8 cellular contexts compared by ENCODE assay signal in the genomic region with DNA sequence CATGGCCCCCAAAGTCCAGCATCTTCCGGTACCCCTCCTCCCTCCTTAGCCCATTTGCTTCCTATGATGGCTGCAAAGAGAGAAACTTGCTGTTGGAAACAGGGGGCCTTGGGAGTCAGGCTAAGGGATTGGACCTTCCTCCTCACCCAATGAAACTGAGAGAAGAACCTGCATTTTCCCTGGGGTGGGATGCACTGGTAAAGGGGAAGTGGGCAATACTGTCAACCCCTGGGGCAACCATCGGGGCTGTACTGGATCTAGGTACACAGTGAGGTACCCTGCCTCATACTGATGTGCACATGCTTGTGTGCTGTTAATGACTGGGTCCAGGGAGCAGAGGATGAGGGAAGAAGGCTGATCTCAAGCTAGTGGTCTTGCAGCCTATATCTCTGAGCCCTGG. TPM values are rescaled to one million over a fixed set of nuclear protein-coding genes. Genes with fewer than 3 reads are reported as not detected.
DNase-seq lines count a peak whose midpoint lies in the region; TF ChIP-seq lines count a peak whose summit lies in the region.
"Had no signal": no experiment of that assay in that cellular context is flagged by ENCODE, and none has a peak within 500 bp of the region (broad histone marks: within the 10 kb centered on the region; RNA-seq: fewer than 3 reads in every experiment).

No MANE protein-coding gene starts in this region.

- peak overlapping the region; percentile 49; the same call in 1 of the 2 replicates for H2AFZ ChIP-seq in KMS-11 (ENCODE audit: low read depth)
- peak overlapping the region; percentile 59 for H2AFZ ChIP-seq in neural progenitor cell (replicated peaks)

- H3K27me3 ChIP-seq in KMS-11 (ENCODE audit: insufficient read depth, low read depth) (no peaks in the 10 kb centered on the region), neural progenitor cell (no peaks in the 10 kb centered on the region)
- H3K27me3 ChIP-seq: left lung had no signal

- H3K36me3 Mint-ChIP-seq in neural progenitor cell: no peaks in the 10 kb centered on the region
- H3K36me3 Mint-ChIP-seq: activated naive CD8-positive, alpha-beta T cell had no signal

- H3K27ac Mint-ChIP-seq in neural progenitor cell: no peak overlapping the region
- H3K27ac Mint-ChIP-seq: activated naive CD8-positive, alpha-beta T cell; WTC11 had no signal

- H3K36me3 ChIP-seq in KMS-11 (ENCODE audit: insufficient read depth): no peaks in the 10 kb centered on the region
- H3K36me3 ChIP-seq in neural progenitor cell: no peaks in the 10 kb centered on the region
- H3K36me3 ChIP-seq: left lung had no signal

- H3K4me2 ChIP-seq in KMS-11 (no peak overlapping the region), neural progenitor cell (no peak overlapping the region)

- no peak overlapping the region for H3K4me3 Mint-ChIP-seq in neural progenitor cell
- H3K4me3 Mint-ChIP-seq: activated naive CD8-positive, alpha-beta T cell; nephron progenitor cell; WTC11 had no signal

- TF ChIP-seq CTCF in KMS-11 (conservative IDR thresholded peaks at IDR 0.05; ENCODE audit: low read depth, low read length): no peak
- TF ChIP-seq CTCF in neural progenitor cell (IDR thresholded peaks at IDR 0.05): no peak

- H3K4me1 ChIP-seq in KMS-11 (ENCODE audit: low read depth, poor library complexity, severe bottlenecking): peaks cover 5% of the 10 kb centered on the region
- H3K4me1 ChIP-seq in neural progenitor cell: no peaks in the 10 kb centered on the region

- H3K4me3 ChIP-seq in KMS-11 (IDR thresholded peaks at IDR 0.05; ENCODE audit: insufficient read depth, low read depth, low read length) (no peak overlapping the region), neural progenitor cell (no peak overlapping the region)
- H3K4me3 ChIP-seq: left lung had no signal

- H3F3A ChIP-seq in neural progenitor cell (ENCODE audit: low read depth): no peaks in the 10 kb centered on the region

- peaks cover 4% of the 10 kb centered on the region for H3K4me1 Mint-ChIP-seq in neural progenitor cell

- H3K9me3 ChIP-seq in neural progenitor cell (ENCODE audit: low read depth): no peaks in the 10 kb centered on the region
- H3K9me3 ChIP-seq: left lung had no signal

- H3K79me2 ChIP-seq in KMS-11 (ENCODE audit: insufficient read depth, low read depth) (no peaks in the 10 kb centered on the region), neural progenitor cell (ENCODE audit: low read depth) (no peaks in the 10 kb centered on the region)

- H4K20me1 ChIP-seq in KMS-11 (ENCODE audit: insufficient read depth) (no peaks in the 10 kb centered on the region), neural progenitor cell (ENCODE audit: low read depth) (no peaks in the 10 kb centered on the region)

- H3K27ac ChIP-seq in KMS-11 (no peak overlapping the region), neural progenitor cell (no peak overlapping the region)
- H3K27ac ChIP-seq: left lung had no signal

- H3K9ac ChIP-seq in KMS-11 (no peak overlapping the region), neural progenitor cell (no peak overlapping the region)

- H3K27me3 Mint-ChIP-seq in neural progenitor cell (ENCODE audit: insufficient read depth, low read depth): peaks cover 2% of the 10 kb centered on the region
- H3K27me3 Mint-ChIP-seq: activated naive CD8-positive, alpha-beta T cell had no signal

- DNase-seq in neural progenitor cell (ENCODE audit: low spot score): no peak
- no peak for DNase-seq in HT-29 (ENCODE audit: low spot score)
- no peak for DNase-seq in SK-N-DZ (ENCODE audit: low spot score)

- H3K9me3 Mint-ChIP-seq in neural progenitor cell: peaks cover 7% of the 10 kb centered on the region
- H3K9me3 Mint-ChIP-seq: WTC11 had no signal

RNA-seq across cellular contexts. Expression of gene JPH4, which starts 11.0 kb away (rescaled TPM):
- total RNA-seq in neural progenitor cell (ENCODE audit: low replicate concordance): 3.2 and 13.5 TPM in 2 replicates
- not detected in 2 replicates for total RNA-seq in HT-29 (2014; rRNA removed; shearing (Covaris generic))
- 22.3 and 34.8 TPM in 2 replicates for polyA plus RNA-seq in SK-N-DZ (2014; cell fraction: cytosol; rRNA removed)
- 32.7 and 37.2 TPM in 2 replicates for polyA plus RNA-seq in SK-N-DZ (2014; cell fraction: nucleus; rRNA removed)

RNA-seq across cellular contexts. Expression of gene AP1G2, which starts 22.0 kb away (rescaled TPM):
- total RNA-seq in neural progenitor cell (ENCODE audit: low replicate concordance): 65.4 and 126 TPM in 2 replicates
- 67.6 and 77.9 TPM in 2 replicates for total RNA-seq in HT-29 (2014; rRNA removed; shearing (Covaris generic))
- 16.5 and 29.8 TPM in 2 replicates for polyA plus RNA-seq in SK-N-DZ (2014; cell fraction: cytosol; rRNA removed)
- 352 and 499 TPM in 2 replicates for polyA plus RNA-seq in SK-N-DZ (2014; cell fraction: nucleus; rRNA removed)

RNA-seq across cellular contexts. Expression of gene THTPA, which starts 33.5 kb away (rescaled TPM):
- 7.7 and 17.0 TPM in 2 replicates for total RNA-seq in neural progenitor cell (ENCODE audit: low replicate concordance)
- total RNA-seq in HT-29 (2014; rRNA removed; shearing (Covaris generic)): 13.5 and 30.0 TPM in 2 replicates
- 28.8 and 33.0 TPM in 2 replicates for polyA plus RNA-seq in SK-N-DZ (2014; cell fraction: cytosol; rRNA removed)
- polyA plus RNA-seq in SK-N-DZ (2014; cell fraction: nucleus; rRNA removed): 19.2 and 20.1 TPM in 2 replicates

RNA-seq across cellular contexts. Expression of gene ZFHX2, which starts 38.0 kb away (rescaled TPM):
- total RNA-seq in neural progenitor cell (ENCODE audit: low replicate concordance): 0.90 and 2.2 TPM in 2 replicates
- 0.58 TPM in 1 of 2 replicates, not detected in the other for total RNA-seq in HT-29 (2014; rRNA removed; shearing (Covaris generic))
- 0.60 and 0.78 TPM in 2 replicates for polyA plus RNA-seq in SK-N-DZ (2014; cell fraction: cytosol; rRNA removed)
- 0.12 and 2.2 TPM in 2 replicates for polyA plus RNA-seq in SK-N-DZ (2014; cell fraction: nucleus; rRNA removed)

RNA-seq across cellular contexts. Expression of gene DHRS2, which starts 46.6 kb away (rescaled TPM):
- total RNA-seq in neural progenitor cell (ENCODE audit: low replicate concordance): 0.59 and 2.8 TPM in 2 replicates
- 14.0 and 14.7 TPM in 2 replicates for total RNA-seq in HT-29 (2014; rRNA removed; shearing (Covaris generic))
- polyA plus RNA-seq in SK-N-DZ (2014; cell fraction: cytosol; rRNA removed): 2.7 and 5.0 TPM in 2 replicates
- polyA plus RNA-seq in SK-N-DZ (2014; cell fraction: nucleus; rRNA removed): 2.2 and 3.3 TPM in 2 replicates
